ENCODE assay signal across 1 cellular context in genomic region chr9:36985061-36985768, GRCh38.
TF ChIP-seq lines count a peak whose summit lies in the region.

No MANE protein-coding gene starts in this region.

TF ChIP-seq in SK-N-SH, 30 proteins besides CTCF, POLR2A, EP300 and RAD21 (continued from another document):
- no peak for TF ChIP-seq FOXM1 (IDR thresholded peaks at IDR 0.05; ENCODE audit: low read depth)
- TF ChIP-seq GATA2 (CRISPR knock-in tag; IDR thresholded peaks at IDR 0.05), result no peak
- TF ChIP-seq GABPA (IDR thresholded peaks at IDR 0.05; ENCODE audit: low read depth), result no peak
- TF ChIP-seq ELF1 (IDR thresholded peaks at IDR 0.05), result no peak
- TF ChIP-seq USF1 (IDR thresholded peaks at IDR 0.05; ENCODE audit: borderline replicate concordance, low read depth), result no peak
- TF ChIP-seq JUND (IDR thresholded peaks at IDR 0.05), result no peak
- TF ChIP-seq NFIC (IDR thresholded peaks at IDR 0.05; ENCODE audit: borderline replicate concordance), result no peak
- TF ChIP-seq FOXJ3 (CRISPR knock-in tag; IDR thresholded peaks at IDR 0.05), result no peak
- TF ChIP-seq YY1 (IDR thresholded peaks at IDR 0.05; ENCODE audit: low read depth), result no peak
- no peak for TF ChIP-seq RCOR1 (IDR thresholded peaks at IDR 0.05; ENCODE audit: low read length)
- no peak for TF ChIP-seq TCF12 (IDR thresholded peaks at IDR 0.05)
- TF ChIP-seq RXRA (IDR thresholded peaks at IDR 0.05; ENCODE audit: borderline replicate concordance, low read depth), result no peak
- TF ChIP-seq FOSL2 (IDR thresholded peaks at IDR 0.05; ENCODE audit: borderline replicate concordance, low read depth), result no peak
